Comparison of ENCODE assay signal across 25 cellular contexts in the genomic region with DNA sequence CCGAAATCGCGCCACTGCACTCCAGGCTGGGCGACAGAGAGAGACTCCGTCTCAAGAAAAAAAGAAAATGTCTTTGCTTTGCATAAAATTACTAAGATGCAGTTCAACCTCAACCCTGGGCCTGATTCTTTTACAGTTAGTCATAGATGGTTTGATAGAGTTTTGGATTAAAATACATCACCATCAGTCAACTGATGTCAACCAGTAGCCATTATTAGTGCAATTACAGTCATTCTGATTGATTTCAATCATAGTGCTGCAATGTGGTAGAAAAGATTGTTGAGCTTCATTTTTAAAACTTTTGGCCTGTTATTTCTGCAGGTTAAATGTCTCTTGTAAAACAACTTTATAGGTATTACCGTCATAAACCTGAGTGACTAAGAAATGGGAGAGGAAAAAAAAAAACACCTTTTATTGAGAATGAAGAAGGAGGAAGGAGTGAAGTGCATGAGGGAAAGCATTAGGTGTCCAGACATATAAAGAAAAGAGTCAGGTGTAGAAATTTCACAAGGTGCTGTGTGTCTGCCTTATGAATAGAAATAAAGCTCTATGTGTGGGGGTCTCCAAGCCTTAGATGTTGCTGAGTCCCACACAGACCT.
"Had no signal": no experiment of that assay in that cellular context is flagged by ENCODE, and none has a peak within 500 bp of the region (broad histone marks: within the 10 kb centered on the region; RNA-seq: fewer than 3 reads in every experiment).

No MANE protein-coding gene starts in this region.

- H3K27me3 ChIP-seq: adrenal gland, ascending aorta, esophagus muscularis mucosa, gastrocnemius medialis, neutrophil, pancreas, right lobe of liver, testis had no signal

- H3K27ac Mint-ChIP-seq: activated naive CD8-positive, alpha-beta T cell; activated T-cell treated with anti-CD3 and anti-CD28 coated beads, Interleukin-2, amount 50 U/mL, for 24 hours; activated T-helper 2 cell treated with anti-CD3 and anti-CD28 coated beads, Interferon-gamma antibody, Interleukin-2, Interleukin-4, amounts not matched to agents 10 μg/mL and 5 μg/mL and 100 μg/mL, durations not matched to agents 14 hours and 24 hours and 36 hours; nephron; stimulated activated naive B cell treated with anti-CD40 and anti-IgM and Interleukin-4, amounts not matched to agents 10 μg/mL and 1 μg/mL and 100 μg/mL, for 72 hours; WTC11 had no signal

- ATAC-seq: gastrocnemius medialis, left ventricle myocardium superior, pancreas, right lobe of liver, WTC11 had no signal

- H3K4me3 ChIP-seq: adrenal gland, ascending aorta, coronary artery, esophagus muscularis mucosa, gastrocnemius medialis, pancreas, right lobe of liver, testis had no signal

- H3K4me1 ChIP-seq: adrenal gland, pancreas, right lobe of liver, testis had no signal

- H3K27ac ChIP-seq: adrenal gland, ascending aorta, coronary artery, esophagus muscularis mucosa, gastrocnemius medialis, neutrophil, pancreas, right lobe of liver, testis had no signal

- H3K9me3 ChIP-seq: adrenal gland, ascending aorta, esophagus muscularis mucosa, gastrocnemius medialis, neutrophil, pancreas, right lobe of liver, testis had no signal

- H3K36me3 Mint-ChIP-seq: activated naive CD8-positive, alpha-beta T cell; stimulated activated naive B cell treated with anti-CD40 and anti-IgM and Interleukin-4, amounts not matched to agents 10 μg/mL and 1 μg/mL and 100 μg/mL, for 72 hours; WTC11 had no signal

- H3K4me3 Mint-ChIP-seq: activated naive CD8-positive, alpha-beta T cell; activated T-cell treated with anti-CD3 and anti-CD28 coated beads, Interleukin-2, amount 50 U/mL, for 24 hours; nephron; stimulated activated naive B cell treated with anti-CD40 and anti-IgM and Interleukin-4, amounts not matched to agents 10 μg/mL and 1 μg/mL and 100 μg/mL, for 72 hours; WTC11 had no signal

- H3K36me3 ChIP-seq: adrenal gland, ascending aorta, pancreas, right lobe of liver had no signal

- FAIRE-seq: pancreas, small intestine had no signal

- DNase-seq: activated CD8-positive, alpha-beta memory T cell treated with anti-CD3 and anti-CD28 coated beads for 24 hours; activated CD8-positive, alpha-beta memory T cell treated with anti-CD3 and anti-CD28 coated beads, Interleukin-2, amount 50 U/mL, for 4 hours; activated naive CD4-positive, alpha-beta T cell; activated T-cell treated with anti-CD3 and anti-CD28 coated beads, Interleukin-2, amount 50 U/mL, for 24 hours; adrenal gland; cerebellar nuclear complex; gastrocnemius medialis; hippocampal formation; left ventricle myocardium superior; midbrain; pancreas; right lobe of liver; small intestine; stimulated activated CD4-positive, alpha-beta T cell treated with anti-CD3 and anti-CD28 coated beads, Interleukin-2, amount 100 ng/mL, for 24 hours; stimulated activated naive B cell treated with anti-CD40 and anti-IgM and Interleukin-4, amounts not matched to agents 10 μg/mL and 1 μg/mL and 100 μg/mL, for 72 hours; T-helper 9 cell; testis had no signal

- H3K9me3 Mint-ChIP-seq: activated T-cell treated with anti-CD3 and anti-CD28 coated beads, Interleukin-2, amount 50 U/mL, for 24 hours; activated T-helper 2 cell treated with anti-CD3 and anti-CD28 coated beads, Interferon-gamma antibody, Interleukin-2, Interleukin-4, amounts not matched to agents 10 μg/mL and 5 μg/mL and 100 μg/mL, durations not matched to agents 14 hours and 24 hours and 36 hours; nephron; WTC11 had no signal
